1 cellular context compared by ENCODE assay signal in genomic region chr17:50323060-50323459, GRCh38.
A peak's percentile ranks its signal among the peaks of the same experiment; 100 is the strongest.
TF ChIP-seq lines count a peak whose summit lies in the region.

No MANE protein-coding gene starts in this region.

TF ChIP-seq in K562, 482 proteins besides CTCF, POLR2A, EP300 and RAD21:
- TF ChIP-seq ATF3 (IDR thresholded peaks at IDR 0.05) (peak; percentile 34; the same call in 1 of the 2 replicates), ATF3 (CRISPR knock-in tag; conservative IDR thresholded peaks at IDR 0.05) (no peak), ATF7 (IDR thresholded peaks at IDR 0.05) (peak; percentile 63; the same call in 1 of the 2 replicates), CHD1 (IDR thresholded peaks at IDR 0.05; ENCODE audit: low read length) (no peak)
